ENCODE assay signal across 1 cellular context in the genomic region with DNA sequence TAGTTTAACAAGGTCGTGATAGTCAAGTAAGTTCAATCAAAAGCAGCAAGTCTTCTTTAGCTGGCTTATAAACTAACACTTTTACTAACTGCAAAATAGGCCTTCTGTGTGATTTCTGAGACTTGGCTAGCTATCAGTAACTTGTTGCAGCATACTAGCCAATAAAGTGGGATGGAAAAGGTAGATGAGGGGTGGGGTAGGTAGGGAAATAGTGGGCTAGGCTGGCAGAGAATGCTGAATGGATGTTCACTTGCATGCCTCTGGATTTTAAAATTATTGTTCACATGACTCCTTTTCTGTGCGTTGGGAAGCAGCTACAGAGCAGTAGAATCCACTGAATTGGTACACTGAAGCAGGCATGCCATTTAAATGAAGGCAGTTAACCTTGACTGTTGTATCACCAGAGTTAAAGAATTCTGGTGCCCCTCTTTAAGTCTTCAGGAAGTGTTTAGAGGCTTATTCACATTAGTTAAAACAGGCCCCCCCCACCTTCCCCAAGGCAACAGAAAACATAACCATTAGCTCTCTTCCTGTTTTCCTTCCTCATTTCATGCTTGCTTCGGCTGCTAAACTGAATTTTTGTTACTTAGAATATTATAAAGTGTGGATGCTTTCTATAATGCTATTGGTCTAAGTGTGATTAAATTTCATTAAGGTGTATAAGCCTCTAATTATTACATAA.
TF ChIP-seq lines count a peak whose summit lies in the region.

No MANE protein-coding gene starts in this region.

TF ChIP-seq in endothelial cell of umbilical vein, 7 proteins besides CTCF, POLR2A, EP300 and RAD21:
- no peak for TF ChIP-seq GATA2 (IDR thresholded peaks at IDR 0.05; ENCODE audit: insufficient read depth, insufficient read length, low read depth, low read length)
- no peak for TF ChIP-seq MYC (IDR thresholded peaks at IDR 0.05; ENCODE audit: low read depth, low read length)
- TF ChIP-seq POLR2AphosphoS5 (IDR thresholded peaks at IDR 0.05; ENCODE audit: insufficient read depth, low read depth, low read length), result no peak
- no peak for TF ChIP-seq EZH2 (IDR thresholded peaks at IDR 0.05; ENCODE audit: borderline replicate concordance, low read depth, low read length, severe bottlenecking)
- peak; percentile 32 for TF ChIP-seq JUN (IDR thresholded peaks at IDR 0.05; ENCODE audit: borderline replicate concordance, insufficient read depth, insufficient read length, low read depth)
- TF ChIP-seq, protein P1, sequence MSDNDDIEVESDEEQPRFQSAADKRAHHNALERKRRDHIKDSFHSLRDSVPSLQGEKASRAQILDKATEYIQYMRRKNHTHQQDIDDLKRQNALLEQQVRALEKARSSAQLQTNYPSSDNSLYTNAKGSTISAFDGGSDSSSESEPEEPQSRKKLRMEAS (IDR thresholded peaks at IDR 0.05; ENCODE audit: insufficient read depth, insufficient read length), result no peak
- TF ChIP-seq FOS (IDR thresholded peaks at IDR 0.05; ENCODE audit: borderline replicate concordance, insufficient read depth, low read length), result no peak
